ENCODE assay signal across 8 cellular contexts in the genomic region with DNA sequence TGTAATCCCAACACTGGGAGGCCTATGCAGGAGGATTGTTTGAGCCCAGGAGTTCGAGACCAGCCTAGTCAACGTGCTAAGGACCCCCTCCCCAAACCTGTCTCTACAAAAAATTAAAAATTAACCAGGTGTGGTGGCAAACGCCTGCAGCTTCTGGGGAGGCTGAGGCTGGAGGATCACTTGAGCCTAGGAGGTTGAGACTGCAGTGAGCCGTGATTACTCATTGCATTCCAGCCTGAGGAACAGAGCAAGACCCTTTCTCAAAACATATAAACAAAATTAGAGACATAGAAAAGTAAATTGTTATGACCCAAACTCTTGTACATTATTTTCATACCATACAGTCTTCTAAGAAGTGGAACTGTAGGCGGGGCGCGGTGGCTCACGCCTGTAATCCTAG. TPM values are rescaled to one million over a fixed set of nuclear protein-coding genes. Genes with fewer than 3 reads are reported as not detected.
DNase-seq lines count a peak whose midpoint lies in the region; ATAC-seq, FAIRE-seq and TF ChIP-seq lines count a peak whose summit lies in the region.

No MANE protein-coding gene starts in this region.

- no peak for TF ChIP-seq EP300 in GM12878 (IDR thresholded peaks at IDR 0.05; ENCODE audit: borderline replicate concordance in 1 of 2, control insufficient read depth in 1 of 2, low read depth in 2 of 2, low read length in 2 of 2)

- in situ Hi-C loops in GM12878 (cut with MboI): no loop called here

- no peak overlapping the region for H3K18ac ChIP-seq in mesendoderm (ENCODE audit: low read length)

- intact Hi-C loops in GM12878 (cut with micrococcal nuclease; ENCODE audit: unreplicated experiment): no loop called here
- intact Hi-C loops in upper lobe of right lung (cut with DNase I): no loop called here

- no peak overlapping the region for H2BK5ac ChIP-seq in mesendoderm (ENCODE audit: low read length)

- H3K9ac ChIP-seq in GM12878 (ENCODE audit: control insufficient read depth, insufficient read depth, low read length): peak overlapping the region; percentile 95
- H3K9ac ChIP-seq in mesendoderm (ENCODE audit: low read length): peak overlapping the region; percentile 93

- H2BK120ac ChIP-seq in mesendoderm (ENCODE audit: low read depth, low read length): no peak overlapping the region

- peak overlapping the region; percentile 82 for H3K4me2 ChIP-seq in GM12878 (ENCODE audit: control insufficient read depth, insufficient read depth)
- H3K4me2 ChIP-seq in mesendoderm (ENCODE audit: low read length): peak overlapping the region; percentile 18

- no peaks in the 10 kb centered on the region for H3K9me3 ChIP-seq in GM12878 (replicated peaks; ENCODE audit: control insufficient read depth, insufficient read depth, low read length)
- H3K9me3 ChIP-seq in upper lobe of right lung: no peaks in the 10 kb centered on the region

- H3K9me3 Mint-ChIP-seq in activated naive CD4-positive, alpha-beta T cell treated with anti-CD3 and anti-CD28 coated beads, Interleukin-2, amount 10 ng/mL, durations not matched to agents 7 days and 5 days: no peaks in the 10 kb centered on the region

- peaks cover 49% of the 10 kb centered on the region for H3K4me1 Mint-ChIP-seq in activated naive CD4-positive, alpha-beta T cell treated with anti-CD3 and anti-CD28 coated beads, Interleukin-2, amount 10 ng/mL, durations not matched to agents 7 days and 5 days

- FAIRE-seq in GM12878 (lab: Jason Lieb, UNC): no peak

- H3K4me3 Mint-ChIP-seq in activated naive CD4-positive, alpha-beta T cell treated with anti-CD3 and anti-CD28 coated beads, Interleukin-2, amount 10 ng/mL, durations not matched to agents 7 days and 5 days: peak overlapping the region; percentile 94

- H3K27me3 ChIP-seq in GM12878 (replicated peaks in 1 of 2; ENCODE audit: control insufficient read depth in 2 of 2, insufficient read depth in 2 of 2, low read length in 1 of 2): no peaks in the 10 kb centered on the region
- no peaks in the 10 kb centered on the region for H3K27me3 ChIP-seq in mesendoderm (ENCODE audit: insufficient read depth, low read length, poor library complexity)
- no peaks in the 10 kb centered on the region for H3K27me3 ChIP-seq in upper lobe of right lung

- H3K4me1 ChIP-seq in GM12878 (ENCODE audit: control insufficient read depth, insufficient read depth, low read length) (peaks cover 7% of the 10 kb centered on the region), mesendoderm (ENCODE audit: control insufficient read depth, low read depth, low read length) (no peaks in the 10 kb centered on the region), upper lobe of right lung (peaks cover 29% of the 10 kb centered on the region)

- H3K4me3 ChIP-seq in GM12878: peak overlapping the region; percentile 83
- no peak overlapping the region for H3K4me3 ChIP-seq in mesendoderm (ENCODE audit: low read length)
- peak overlapping the region; percentile 98 for H3K4me3 ChIP-seq in upper lobe of right lung

- peaks cover 13% of the 10 kb centered on the region for H3K36me3 Mint-ChIP-seq in activated naive CD4-positive, alpha-beta T cell treated with anti-CD3 and anti-CD28 coated beads, Interleukin-2, amount 10 ng/mL, durations not matched to agents 7 days and 5 days

- H3K79me1 ChIP-seq in mesendoderm (ENCODE audit: low read length): peaks cover 5% of the 10 kb centered on the region

- DNase-seq in activated naive CD4-positive, alpha-beta T cell treated with anti-CD3 and anti-CD28 coated beads, Interleukin-2, amount 10 ng/mL, durations not matched to agents 7 days and 5 days: no peak
- no peak for DNase-seq in activated naive CD4-positive, alpha-beta T cell treated with Interleukin-2 at 50 U/mL for 16 hours
- DNase-seq in GM12878 (ENCODE audit: low read depth, low spot score) (no peak), mesendoderm (no peak), upper lobe of right lung (no peak), NCI-H2196 (lab: John Stamatoyannopoulos, UW; ENCODE audit: unreplicated experiment) (no peak), GM10248 (ENCODE audit: extremely low spot score) (no peak), NCI-H1417 treated with DMSO at 0.1 percent for 48 hours (lab: John Stamatoyannopoulos, UW) (no peak)

- no peak for ATAC-seq in GM12878
- ATAC-seq in upper lobe of right lung: no peak

- no peak overlapping the region for H4K8ac ChIP-seq in mesendoderm (ENCODE audit: low read depth, low read length)

- H3K23ac ChIP-seq in mesendoderm (ENCODE audit: low read length): no peak overlapping the region

- no peak overlapping the region for H2AFZ ChIP-seq in GM12878 (ENCODE audit: control insufficient read depth, low read depth, low read length)

- TF ChIP-seq RAD21 in GM12878 (IDR thresholded peaks at IDR 0.05; ENCODE audit: insufficient read depth, low read depth, low read length): no peak

- H3K27ac ChIP-seq in GM12878 (ENCODE audit: control insufficient read depth, insufficient read depth) (peak overlapping the region; percentile 95; the same call in 1 of the 2 replicates), mesendoderm (ENCODE audit: low read depth, low read length) (no peak overlapping the region), upper lobe of right lung (peak overlapping the region; percentile 97)

- no peaks in the 10 kb centered on the region for H4K20me1 ChIP-seq in GM12878 (ENCODE audit: control insufficient read depth, insufficient read depth)

- RAD21 ChIA-PET in GM12878 (lab: Charles Lee; ENCODE audit: unreplicated experiment): no interaction called here

- peak overlapping the region; percentile 90 for H3K27ac Mint-ChIP-seq in activated naive CD4-positive, alpha-beta T cell treated with anti-CD3 and anti-CD28 coated beads, Interleukin-2, amount 10 ng/mL, durations not matched to agents 7 days and 5 days

- WGBS in GM12878 (ENCODE audit: insufficient coverage, insufficient replicate concordance, low lambda C conversion rate, missing lambda C conversion rate): 62% methylated on average over 8 of the region's 8 CpGs
- no CpG with 5 or more reads among the region's 8 CpGs for WGBS in mesendoderm (ENCODE audit: extremely low coverage, insufficient coverage, low lambda C conversion rate)

- no peak overlapping the region for H2BK15ac ChIP-seq in mesendoderm (replicated peaks; ENCODE audit: low read depth)

- H3K27me3 Mint-ChIP-seq in activated naive CD4-positive, alpha-beta T cell treated with anti-CD3 and anti-CD28 coated beads, Interleukin-2, amount 10 ng/mL, durations not matched to agents 7 days and 5 days: no peaks in the 10 kb centered on the region

- no peak for TF ChIP-seq POLR2A in GM12878 (IDR thresholded peaks at IDR 0.05; ENCODE audit: low read depth, low read length)

- H3K79me2 ChIP-seq in GM12878 (ENCODE audit: control insufficient read depth, insufficient read depth, low read length) (peaks cover 78% of the 10 kb centered on the region), mesendoderm (ENCODE audit: control insufficient read depth, insufficient read depth, low read length) (peaks cover 10% of the 10 kb centered on the region)

- POLR2A ChIA-PET in GM12878 (lab: Charles Lee) (no interaction called here), GM10248 (lab: Yijun Ruan, JAX) (no interaction called here)

- CTCF ChIA-PET in activated naive CD4-positive, alpha-beta T cell treated with anti-CD3 and anti-CD28 coated beads, Interleukin-2, amount 10 ng/mL, durations not matched to agents 7 days and 5 days (lab: Charles Lee): no interaction called here
- CTCF ChIA-PET in GM12878 (lab: Yijun Ruan, JAX): no interaction called here
- CTCF ChIA-PET in GM10248 (lab: Yijun Ruan, JAX): no interaction called here

- BruUV-seq in GM12878 (replicated peaks; lab: Mats Ljungman, UMichigan): no TSS peak

- H3K36me3 ChIP-seq in GM12878 (ENCODE audit: control insufficient read depth in 2 of 2, insufficient read depth in 2 of 2, low read length in 1 of 2) (no peaks in the 10 kb centered on the region; a peak in 2 of 4 replicates), mesendoderm (ENCODE audit: control insufficient read depth, insufficient read depth, low read length) (no peaks in the 10 kb centered on the region), upper lobe of right lung (peaks cover 18% of the 10 kb centered on the region)

- SMC1A ChIA-PET in GM12878 (lab: Charles Lee; ENCODE audit: uncharacterized antibody, unreplicated experiment): no interaction called here

- H4K5ac ChIP-seq in mesendoderm (ENCODE audit: low read length): no peak overlapping the region

- no peak overlapping the region for H2AK5ac ChIP-seq in mesendoderm (ENCODE audit: low read length)

- no peak overlapping the region for H3K4ac ChIP-seq in mesendoderm (ENCODE audit: low read depth, low read length)

- peak overlapping the region; percentile 96 for H3K56ac ChIP-seq in mesendoderm (ENCODE audit: low read length)

- TF ChIP-seq CTCF in GM12878 (IDR thresholded peaks at IDR 0.05 in 2 of 3, conservative IDR thresholded peaks at IDR 0.05 in 1 of 3; ENCODE audit: control insufficient read depth in 2 of 3, extremely low read depth in 1 of 3, insufficient read depth in 1 of 3, low read depth in 3 of 3, low read length in 3 of 3) (no peak), upper lobe of right lung (IDR thresholded peaks at IDR 0.05) (no peak), GM10248 (IDR thresholded peaks at IDR 0.05; ENCODE audit: control extremely low read depth, extremely low read depth, low read depth, missing control alignments) (no peak)

RNA-seq across cellular contexts. Expression of gene GPR107, which starts 1.1 kb away (rescaled TPM):
- 50.0 and 61.3 TPM in 2 replicates for total RNA-seq in GM12878 (2013; cell fraction: nucleolus; rRNA removed)
- total RNA-seq in GM12878 (2014; rRNA removed) (10.1 and 10.3 TPM in 2 replicates), GM12878 (2014; rRNA removed; fragmentation: Illumina TruSeq; extraction: Trizol) (9.9 and 10.0 TPM in 2 replicates), GM12878 (2021) (14.9 and 16.6 TPM in 2 replicates), upper lobe of right lung (39.3 TPM)
- polyA plus RNA-seq in GM12878 (2011; ENCODE audit: low read depth): 10.6 TPM
- polyA plus RNA-seq in GM12878 (2011; rRNA removed) (21.4 and 23.2 TPM in 2 replicates), GM12878 (2014; fragmentation: Illumina TruSeq; extraction: Trizol) (13.2 and 14.0 TPM in 2 replicates), GM12878 (2014; fragmentation: Nextera tagmentation; extraction: Ambion mirVana) (1 to 10 TPM; 2.7 to 2.9 TPM), GM12878 (2014; rRNA removed) (10.0 and 11.2 TPM in 2 replicates), GM12878 (2016; fragmentation: Nextera tagmentation; extraction: Ambion mirVana) (10 to 100 TPM in 1 of 2 experiments, 1 to 10 TPM in 1; 6.3 to 10.9 TPM)
- 11.0 and 12.5 TPM in 2 replicates for polyA plus RNA-seq in GM12878 (2011; cell fraction: cytosol; rRNA removed)
- 19.9 and 23.2 TPM in 2 replicates for polyA plus RNA-seq in GM12878 (2011; cell fraction: nucleus; rRNA removed)
- 14.5 and 22.9 TPM in 2 replicates for polyA plus RNA-seq in GM12878 (2012)
- polyA minus RNA-seq in GM12878 (2011; rRNA and poly(A)+ RNA removed): 22.1 and 23.7 TPM in 2 replicates
- polyA minus RNA-seq in GM12878 (2011; cell fraction: cytosol; rRNA and poly(A)+ RNA removed): 7.4 and 18.3 TPM in 2 replicates
- polyA minus RNA-seq in GM12878 (2011; cell fraction: nucleus; rRNA and poly(A)+ RNA removed): 10.5 and 20.3 TPM in 2 replicates
- 16.4 TPM for polyA plus RNA-seq in mesendoderm (2013, experiment 1 of 2)
- polyA plus RNA-seq in mesendoderm (2013, experiment 2 of 2): 16.2 TPM

RNA-seq across cellular contexts. Expression of gene FNBP1, which starts 11.8 kb away (rescaled TPM):
- 1,139 and 1,239 TPM in 2 replicates for total RNA-seq in GM12878 (2013; cell fraction: nucleolus; rRNA removed)
- 167 and 204 TPM in 2 replicates for total RNA-seq in GM12878 (2014; rRNA removed)
- 277 and 283 TPM in 2 replicates for total RNA-seq in GM12878 (2014; rRNA removed; fragmentation: Illumina TruSeq; extraction: Trizol)
- total RNA-seq in GM12878 (2021): 353 and 356 TPM in 2 replicates
- 193 TPM for polyA plus RNA-seq in GM12878 (2011; ENCODE audit: low read depth)
- 188 and 268 TPM in 2 replicates for polyA plus RNA-seq in GM12878 (2011; rRNA removed)
- 82.5 and 118 TPM in 2 replicates for polyA plus RNA-seq in GM12878 (2011; cell fraction: cytosol; rRNA removed)
- polyA plus RNA-seq in GM12878 (2011; cell fraction: nucleus; rRNA removed): 111 and 142 TPM in 2 replicates
- polyA plus RNA-seq in GM12878 (2012): 288 and 297 TPM in 2 replicates
- polyA plus RNA-seq in GM12878 (2014; fragmentation: Illumina TruSeq; extraction: Trizol): 258 and 290 TPM in 2 replicates
- polyA plus RNA-seq in GM12878 (2014; fragmentation: Nextera tagmentation; extraction: Ambion mirVana): 10 to 100 TPM; 64.5 to 80.5 TPM
- polyA plus RNA-seq in GM12878 (2014; rRNA removed): 180 and 208 TPM in 2 replicates
- polyA plus RNA-seq in GM12878 (2016; fragmentation: Nextera tagmentation; extraction: Ambion mirVana): 100 to 1,000 TPM; 165 to 170 TPM
- 163 and 327 TPM in 2 replicates for polyA minus RNA-seq in GM12878 (2011; rRNA and poly(A)+ RNA removed)
- 124 and 136 TPM in 2 replicates for polyA minus RNA-seq in GM12878 (2011; cell fraction: cytosol; rRNA and poly(A)+ RNA removed)
- polyA minus RNA-seq in GM12878 (2011; cell fraction: nucleus; rRNA and poly(A)+ RNA removed): 73.0 and 135 TPM in 2 replicates
- polyA plus RNA-seq in mesendoderm (2013, experiment 1 of 2): 18.0 TPM
- 18.4 TPM for polyA plus RNA-seq in mesendoderm (2013, experiment 2 of 2)
- 50.0 TPM for total RNA-seq in upper lobe of right lung
